1 cellular context compared by ENCODE assay signal in the genomic region with DNA sequence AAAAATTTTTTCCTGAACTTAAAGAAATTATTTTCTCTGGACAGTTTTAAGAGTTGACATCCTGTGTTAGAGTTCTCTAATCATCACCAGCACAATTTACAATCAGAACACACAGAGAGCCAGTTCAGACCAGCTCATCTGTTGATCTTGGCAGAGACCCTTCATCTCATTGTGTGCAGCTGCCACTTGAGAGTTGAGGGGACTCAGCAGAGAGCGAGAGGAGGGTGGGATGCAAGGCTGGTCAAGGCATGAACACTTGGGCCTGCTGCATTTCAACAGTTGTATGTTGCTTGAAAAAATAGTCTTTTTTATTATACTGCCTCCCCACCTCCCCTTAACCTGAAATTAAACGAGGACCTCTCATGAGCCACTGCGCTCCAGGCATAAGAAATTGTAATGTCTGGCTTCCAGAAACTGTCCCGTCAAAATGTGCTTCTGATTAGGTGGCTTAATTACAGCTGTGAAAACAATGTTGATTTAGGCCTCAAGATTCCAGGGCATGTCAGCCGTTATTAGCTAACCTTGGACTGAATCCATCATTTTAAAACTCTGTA.
TF ChIP-seq lines count a peak whose summit lies in the region.

No MANE protein-coding gene starts in this region.

TF ChIP-seq in SK-N-SH, 30 proteins besides CTCF, POLR2A, EP300 and RAD21 (continued from another document):
- TF ChIP-seq, protein P1, sequence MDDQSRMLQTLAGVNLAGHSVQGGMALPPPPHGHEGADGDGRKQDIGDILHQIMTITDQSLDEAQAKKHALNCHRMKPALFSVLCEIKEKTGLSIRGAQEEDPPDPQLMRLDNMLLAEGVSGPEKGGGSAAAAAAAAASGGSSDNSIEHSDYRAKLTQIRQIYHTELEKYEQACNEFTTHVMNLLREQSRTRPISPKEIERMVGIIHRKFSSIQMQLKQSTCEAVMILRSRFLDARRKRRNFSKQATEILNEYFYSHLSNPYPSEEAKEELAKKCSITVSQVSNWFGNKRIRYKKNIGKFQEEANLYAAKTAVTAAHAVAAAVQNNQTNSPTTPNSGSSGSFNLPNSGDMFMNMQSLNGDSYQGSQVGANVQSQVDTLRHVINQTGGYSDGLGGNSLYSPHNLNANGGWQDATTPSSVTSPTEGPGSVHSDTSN (IDR thresholded peaks at IDR 0.05) = peak; percentile 32; the same call in 1 of the 2 replicates
- TF ChIP-seq YY1 (IDR thresholded peaks at IDR 0.05; ENCODE audit: low read depth) = no peak
- TF ChIP-seq SMC3 (IDR thresholded peaks at IDR 0.05; ENCODE audit: low read depth, low read length) = no peak
- TF ChIP-seq, protein P2, sequence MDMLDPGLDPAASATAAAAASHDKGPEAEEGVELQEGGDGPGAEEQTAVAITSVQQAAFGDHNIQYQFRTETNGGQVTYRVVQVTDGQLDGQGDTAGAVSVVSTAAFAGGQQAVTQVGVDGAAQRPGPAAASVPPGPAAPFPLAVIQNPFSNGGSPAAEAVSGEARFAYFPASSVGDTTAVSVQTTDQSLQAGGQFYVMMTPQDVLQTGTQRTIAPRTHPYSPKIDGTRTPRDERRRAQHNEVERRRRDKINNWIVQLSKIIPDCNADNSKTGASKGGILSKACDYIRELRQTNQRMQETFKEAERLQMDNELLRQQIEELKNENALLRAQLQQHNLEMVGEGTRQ (IDR thresholded peaks at IDR 0.05; ENCODE audit: borderline replicate concordance, low read depth, low read length) = no peak
- TF ChIP-seq ELF1 (IDR thresholded peaks at IDR 0.05) = no peak
- TF ChIP-seq FOXM1 (IDR thresholded peaks at IDR 0.05; ENCODE audit: low read depth) = no peak
- TF ChIP-seq TEAD4 (IDR thresholded peaks at IDR 0.05; ENCODE audit: borderline replicate concordance, insufficient read depth) = no peak
- TF ChIP-seq NFIC (IDR thresholded peaks at IDR 0.05; ENCODE audit: borderline replicate concordance) = peak; percentile 72
- TF ChIP-seq NRF1 (IDR thresholded peaks at IDR 0.05; ENCODE audit: low read depth, low read length) = no peak
- no peak for TF ChIP-seq TAF1 (IDR thresholded peaks at IDR 0.05; ENCODE audit: borderline replicate concordance, low read depth, low read length)
- no peak for TF ChIP-seq MXI1 (IDR thresholded peaks at IDR 0.05; ENCODE audit: low read depth, low read length)
- peak; percentile 33 for TF ChIP-seq CHD2 (IDR thresholded peaks at IDR 0.05; ENCODE audit: low read length, partially characterized antibody)
- peak; percentile 86; the same call in 1 of the 2 replicates for TF ChIP-seq RCOR1 (IDR thresholded peaks at IDR 0.05; ENCODE audit: low read length)
- no peak for TF ChIP-seq FOXJ3 (CRISPR knock-in tag; IDR thresholded peaks at IDR 0.05)
- TF ChIP-seq FOSL2 (IDR thresholded peaks at IDR 0.05; ENCODE audit: borderline replicate concordance, low read depth) = no peak
- TF ChIP-seq RFX5 (IDR thresholded peaks at IDR 0.05; ENCODE audit: low read length) = no peak
- TF ChIP-seq SIN3A (IDR thresholded peaks at IDR 0.05; ENCODE audit: borderline replicate concordance, low read depth, low read length) = no peak
- TF ChIP-seq MEF2A (IDR thresholded peaks at IDR 0.05; ENCODE audit: borderline replicate concordance, low read depth) = no peak
- TF ChIP-seq, protein P3, sequence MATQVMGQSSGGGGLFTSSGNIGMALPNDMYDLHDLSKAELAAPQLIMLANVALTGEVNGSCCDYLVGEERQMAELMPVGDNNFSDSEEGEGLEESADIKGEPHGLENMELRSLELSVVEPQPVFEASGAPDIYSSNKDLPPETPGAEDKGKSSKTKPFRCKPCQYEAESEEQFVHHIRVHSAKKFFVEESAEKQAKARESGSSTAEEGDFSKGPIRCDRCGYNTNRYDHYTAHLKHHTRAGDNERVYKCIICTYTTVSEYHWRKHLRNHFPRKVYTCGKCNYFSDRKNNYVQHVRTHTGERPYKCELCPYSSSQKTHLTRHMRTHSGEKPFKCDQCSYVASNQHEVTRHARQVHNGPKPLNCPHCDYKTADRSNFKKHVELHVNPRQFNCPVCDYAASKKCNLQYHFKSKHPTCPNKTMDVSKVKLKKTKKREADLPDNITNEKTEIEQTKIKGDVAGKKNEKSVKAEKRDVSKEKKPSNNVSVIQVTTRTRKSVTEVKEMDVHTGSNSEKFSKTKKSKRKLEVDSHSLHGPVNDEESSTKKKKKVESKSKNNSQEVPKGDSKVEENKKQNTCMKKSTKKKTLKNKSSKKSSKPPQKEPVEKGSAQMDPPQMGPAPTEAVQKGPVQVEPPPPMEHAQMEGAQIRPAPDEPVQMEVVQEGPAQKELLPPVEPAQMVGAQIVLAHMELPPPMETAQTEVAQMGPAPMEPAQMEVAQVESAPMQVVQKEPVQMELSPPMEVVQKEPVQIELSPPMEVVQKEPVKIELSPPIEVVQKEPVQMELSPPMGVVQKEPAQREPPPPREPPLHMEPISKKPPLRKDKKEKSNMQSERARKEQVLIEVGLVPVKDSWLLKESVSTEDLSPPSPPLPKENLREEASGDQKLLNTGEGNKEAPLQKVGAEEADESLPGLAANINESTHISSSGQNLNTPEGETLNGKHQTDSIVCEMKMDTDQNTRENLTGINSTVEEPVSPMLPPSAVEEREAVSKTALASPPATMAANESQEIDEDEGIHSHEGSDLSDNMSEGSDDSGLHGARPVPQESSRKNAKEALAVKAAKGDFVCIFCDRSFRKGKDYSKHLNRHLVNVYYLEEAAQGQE (IDR thresholded peaks at IDR 0.05; ENCODE audit: low read depth, low read length) = no peak
- no peak for TF ChIP-seq GABPA (IDR thresholded peaks at IDR 0.05; ENCODE audit: low read depth)
- no peak for TF ChIP-seq EZH2phosphoT487 (IDR thresholded peaks at IDR 0.05; ENCODE audit: borderline replicate concordance, low read depth)
- TF ChIP-seq RXRA (IDR thresholded peaks at IDR 0.05; ENCODE audit: borderline replicate concordance, low read depth) = no peak
- TF ChIP-seq, protein P4, sequence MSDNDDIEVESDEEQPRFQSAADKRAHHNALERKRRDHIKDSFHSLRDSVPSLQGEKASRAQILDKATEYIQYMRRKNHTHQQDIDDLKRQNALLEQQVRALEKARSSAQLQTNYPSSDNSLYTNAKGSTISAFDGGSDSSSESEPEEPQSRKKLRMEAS (IDR thresholded peaks at IDR 0.05; ENCODE audit: low read depth) = no peak
